In the genomic region with DNA sequence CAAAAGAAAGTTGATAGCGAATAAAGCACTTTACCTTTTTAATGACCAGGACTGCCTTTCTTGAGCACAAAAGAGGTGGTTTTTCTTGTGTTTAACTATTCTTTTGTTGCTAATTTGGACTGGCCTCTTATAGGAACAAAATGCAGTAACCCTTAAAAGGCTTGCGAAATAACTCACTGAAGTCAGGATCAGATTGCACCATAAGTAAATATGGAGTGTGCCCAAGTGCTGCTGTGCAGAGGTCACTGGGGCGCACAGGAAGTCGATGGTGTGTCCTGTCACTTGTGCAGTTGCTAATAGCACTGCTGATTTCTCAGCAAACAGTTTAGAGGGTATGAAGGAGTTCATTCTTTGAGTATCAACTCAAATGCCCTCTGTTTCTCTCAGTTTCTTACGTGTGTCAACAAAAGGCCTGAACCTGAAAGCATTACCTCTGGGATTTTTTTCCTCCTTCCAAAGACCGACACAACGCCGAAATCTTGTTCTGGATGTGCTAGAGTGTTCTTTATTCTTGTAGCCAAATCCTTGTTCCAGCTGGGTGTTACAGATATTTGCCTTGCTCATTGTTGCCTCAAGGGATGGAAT, we compare ENCODE assay signal across 9 cellular contexts.
DNase-seq lines count a peak whose midpoint lies in the region; ATAC-seq and TF ChIP-seq lines count a peak whose summit lies in the region.
"Had no signal": no experiment of that assay in that cellular context is flagged by ENCODE, and none has a peak within 500 bp of the region (broad histone marks: within the 10 kb centered on the region; RNA-seq: fewer than 3 reads in every experiment).

No MANE protein-coding gene starts in this region.

- no peak for TF ChIP-seq CTCF in PC-9 (conservative IDR thresholded peaks at IDR 0.05)
- TF ChIP-seq CTCF in left ventricle myocardium inferior (IDR thresholded peaks at IDR 0.05; ENCODE audit: borderline replicate concordance): no peak
- no peak for TF ChIP-seq CTCF in type B pancreatic cell (conservative IDR thresholded peaks at IDR 0.05)

- peak overlapping the region; percentile 41 for H3K27ac Mint-ChIP-seq in type B pancreatic cell

- peaks cover 67% of the 10 kb centered on the region for H3K36me3 Mint-ChIP-seq in type B pancreatic cell

- H3K4me3 ChIP-seq in PC-9 (peak overlapping the region; percentile 8; the same call in 1 of the 2 replicates), left ventricle myocardium inferior (no peak overlapping the region)

- no peaks in the 10 kb centered on the region for H3K9me2 ChIP-seq in PC-9 (ENCODE audit: insufficient read depth)

- no peak for ATAC-seq in GM19397 (IDR thresholded peaks at IDR 0.05; ENCODE audit: unreplicated experiment)

- no peaks in the 10 kb centered on the region for H3K9me3 Mint-ChIP-seq in type B pancreatic cell

- peaks cover 27% of the 10 kb centered on the region for H3K4me1 Mint-ChIP-seq in type B pancreatic cell (ENCODE audit: unreplicated experiment)

- CTCF ChIA-PET in PC-9 (lab: Charles Lee): no interaction called here

- no peak overlapping the region for H2AFZ ChIP-seq in PC-9

- intact Hi-C loops in PC-9 (cut with micrococcal nuclease; ENCODE audit: unreplicated experiment) (loop anchor here (1.0 kb wide), 3 partner anchors 34 to 98 kb away; no protein-coding TSS in a partner anchor), left ventricle myocardium inferior (cut with micrococcal nuclease) (no loop called here)

- POLR2A ChIA-PET in PC-9 (lab: Charles Lee; ENCODE audit: unreplicated experiment): no interaction called here

- peak overlapping the region; percentile 27 for H3K4me3 Mint-ChIP-seq in type B pancreatic cell

- H3K36me3 ChIP-seq in PC-9 (ENCODE audit: low read depth): peaks cover 72% of the 10 kb centered on the region
- H3K36me3 ChIP-seq in left ventricle myocardium inferior: peaks cover 58% of the 10 kb centered on the region

- no TSS peak for BruUV-seq in PC-9 (replicated peaks; lab: Mats Ljungman, UMichigan)

- peaks cover 86% of the 10 kb centered on the region for H3F3A ChIP-seq in PC-9 (ENCODE audit: insufficient read depth, low read depth)

- H3K27me3 ChIP-seq in PC-9 (ENCODE audit: insufficient read depth, low read depth) (no peaks in the 10 kb centered on the region), left ventricle myocardium inferior (ENCODE audit: low read depth) (no peaks in the 10 kb centered on the region)
- H3K27me3 ChIP-seq: neutrophil had no signal

- peaks cover 11% of the 10 kb centered on the region; the same call in 1 of the 2 replicates for H3K9me3 ChIP-seq in PC-9 (ENCODE audit: insufficient read depth, low read depth)
- no peaks in the 10 kb centered on the region for H3K9me3 ChIP-seq in left ventricle myocardium inferior (replicated peaks)
- H3K9me3 ChIP-seq: neutrophil had no signal

- H4K20me1 ChIP-seq in PC-9 (ENCODE audit: insufficient read depth): no peaks in the 10 kb centered on the region

- H3K27ac ChIP-seq in PC-9: peak overlapping the region; percentile 93
- peak overlapping the region; percentile 15 for H3K27ac ChIP-seq in left ventricle myocardium inferior (replicated peaks)
- no peak overlapping the region for H3K27ac ChIP-seq in substantia nigra (ENCODE audit: low read depth, low read length, poor library complexity, severe bottlenecking)
- H3K27ac ChIP-seq: neutrophil had no signal

- H3K27me3 Mint-ChIP-seq in type B pancreatic cell: no peaks in the 10 kb centered on the region

- H3K79me2 ChIP-seq in PC-9 (ENCODE audit: low read depth): peaks cover 57% of the 10 kb centered on the region

- H3K4me2 ChIP-seq in PC-9: peak overlapping the region; percentile 67

- H3K4me1 ChIP-seq in PC-9 (replicated peaks; ENCODE audit: insufficient read depth) (peaks cover 66% of the 10 kb centered on the region), left ventricle myocardium inferior (peaks cover 22% of the 10 kb centered on the region)

- DNase-seq in NCI-H2107 treated with DMSO at 0.1 percent for 48 hours (lab: John Stamatoyannopoulos, UW; ENCODE audit: unreplicated experiment) (peak; percentile 43), NCI-H2107 (lab: John Stamatoyannopoulos, UW) (no peak), PC-9 (peak; percentile 56 to 93), left ventricle myocardium inferior (no peak), type B pancreatic cell (ENCODE audit: extremely low spot score, unreplicated experiment) (no peak), RPMI8226 (no peak), substantia nigra (lab: John Stamatoyannopoulos, UW) (no peak)

Comparison
In these comparisons a context has a peak if more than half of its experiments do, and no peak if none do; other contexts are left out.
1. DNase-seq: peak in NCI-H2107 treated with DMSO at 0.1 percent for 48 hours (single experiment) and PC-9 (2 of 2); none in NCI-H2107 (single experiment), left ventricle myocardium inferior (single experiment), type B pancreatic cell (single experiment), RPMI8226 (single experiment) and substantia nigra (0 of 49).